ENCODE assay signal across 13 cellular contexts in the genomic region with DNA sequence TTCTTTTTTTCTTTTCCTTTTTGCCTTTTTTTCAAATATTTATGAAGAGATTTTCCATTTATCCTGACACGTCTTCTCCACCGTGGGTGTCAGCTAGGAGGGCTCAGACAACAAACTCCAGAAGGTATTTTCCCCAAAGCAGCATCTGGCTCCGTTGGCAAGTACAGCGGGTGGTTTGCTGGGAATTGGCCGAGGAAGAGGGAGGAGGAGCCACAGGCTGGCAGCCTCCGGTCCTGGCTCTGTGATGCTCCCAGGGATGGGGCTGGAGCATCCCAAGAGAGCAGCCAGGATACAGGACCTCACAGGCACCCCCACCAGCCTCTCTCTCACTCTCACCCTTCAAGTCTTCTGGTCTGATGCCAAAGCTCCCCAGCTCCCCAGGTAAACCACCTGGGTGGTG. TPM values are rescaled to one million over a fixed set of nuclear protein-coding genes. Genes with fewer than 3 reads are reported as not detected.
DNase-seq lines count a peak whose midpoint lies in the region; ATAC-seq and TF ChIP-seq lines count a peak whose summit lies in the region.
"Had no signal": no experiment of that assay in that cellular context is flagged by ENCODE, and none has a peak within 500 bp of the region (broad histone marks: within the 10 kb centered on the region; RNA-seq: fewer than 3 reads in every experiment).

No MANE protein-coding gene starts in this region.

- POLR2A ChIA-PET in GM10248 (lab: Yijun Ruan, JAX) = no interaction called here

- no peak for TF ChIP-seq EP300 in gastroesophageal sphincter (IDR thresholded peaks at IDR 0.05)

- H3K4me3 ChIP-seq in MG63 (no peak overlapping the region), gastroesophageal sphincter (no peak overlapping the region)
- H3K4me3 ChIP-seq: left ventricle myocardium inferior, thyroid gland had no signal

- H3K4me3 Mint-ChIP-seq in stimulated activated memory B cell treated with anti-CD40 and anti-IgM and Interleukin-4, amounts not matched to agents 10 μg/mL and 1 μg/mL and 100 μg/mL, for 72 hours = no peak overlapping the region
- H3K4me3 Mint-ChIP-seq in activated naive CD4-positive, alpha-beta T cell treated with anti-CD3 and anti-CD28 coated beads, Interleukin-2, amount 10 ng/mL, durations not matched to agents 7 days and 5 days = no peak overlapping the region
- H3K4me3 Mint-ChIP-seq: CD14-positive monocyte; T-helper 2 cell treated with Interferon-gamma antibody and Interleukin-4, amounts not matched to agents 5 μg/mL and 100 μg/mL, for 36 hours had no signal

- TF ChIP-seq CTCF in gastroesophageal sphincter (IDR thresholded peaks at IDR 0.05) = no peak
- no peak for TF ChIP-seq CTCF in GM10248 (IDR thresholded peaks at IDR 0.05; ENCODE audit: control extremely low read depth, extremely low read depth, low read depth, missing control alignments)

- H3K9me3 Mint-ChIP-seq in stimulated activated memory B cell treated with anti-CD40 and anti-IgM and Interleukin-4, amounts not matched to agents 10 μg/mL and 1 μg/mL and 100 μg/mL, for 72 hours = no peaks in the 10 kb centered on the region
- H3K9me3 Mint-ChIP-seq in activated naive CD4-positive, alpha-beta T cell treated with anti-CD3 and anti-CD28 coated beads, Interleukin-2, amount 10 ng/mL, durations not matched to agents 7 days and 5 days = no peaks in the 10 kb centered on the region
- H3K9me3 Mint-ChIP-seq: T-helper 2 cell treated with Interferon-gamma antibody and Interleukin-4, amounts not matched to agents 5 μg/mL and 100 μg/mL, for 36 hours had no signal

- no peak overlapping the region for H3K27ac Mint-ChIP-seq in stimulated activated memory B cell treated with anti-CD40 and anti-IgM and Interleukin-4, amounts not matched to agents 10 μg/mL and 1 μg/mL and 100 μg/mL, for 72 hours
- no peak overlapping the region for H3K27ac Mint-ChIP-seq in activated naive CD4-positive, alpha-beta T cell treated with anti-CD3 and anti-CD28 coated beads, Interleukin-2, amount 10 ng/mL, durations not matched to agents 7 days and 5 days
- H3K27ac Mint-ChIP-seq: T-helper 2 cell treated with Interferon-gamma antibody and Interleukin-4, amounts not matched to agents 5 μg/mL and 100 μg/mL, for 36 hours had no signal

- H3K4me1 ChIP-seq in gastroesophageal sphincter = peaks cover 0 to 43% (median 0%) of the 10 kb centered on the region in 3 donors
- H3K4me1 ChIP-seq: left ventricle myocardium inferior had no signal

- peak; percentile 81 for DNase-seq in MG63
- DNase-seq in NCI-H69 (lab: John Stamatoyannopoulos, UW) = peak; percentile 83
- no peak for DNase-seq in SIG-M5 treated with dmso at 0.1 percent for 504 hours (lab: John Stamatoyannopoulos, UW; ENCODE audit: unreplicated experiment)
- DNase-seq in GM10248 (ENCODE audit: extremely low spot score) = no peak
- DNase-seq in activated naive CD4-positive, alpha-beta T cell treated with anti-CD3 and anti-CD28 coated beads, Interleukin-2, amount 10 ng/mL, durations not matched to agents 7 days and 5 days = no peak
- DNase-seq: left ventricle myocardium inferior, NCI-H1048, SHP77 treated with DMSO at 0.1 percent for 48 hours, thyroid gland had no signal

- CTCF ChIA-PET in GM10248 (lab: Yijun Ruan, JAX) = interaction anchor here (0.8 kb wide), 1 partner anchor 127 kb away, joined by 3 read pairs; no protein-coding TSS in a partner anchor
- CTCF ChIA-PET in activated naive CD4-positive, alpha-beta T cell treated with anti-CD3 and anti-CD28 coated beads, Interleukin-2, amount 10 ng/mL, durations not matched to agents 7 days and 5 days (lab: Charles Lee) = no interaction called here

- no peak for ATAC-seq in gastroesophageal sphincter
- ATAC-seq in stimulated activated memory B cell treated with anti-CD40 and anti-IgM and Interleukin-4, amounts not matched to agents 10 μg/mL and 1 μg/mL and 100 μg/mL, for 72 hours = peak; percentile 27

- no peak for TF ChIP-seq POLR2A in gastroesophageal sphincter (IDR thresholded peaks at IDR 0.05)

- H3K27me3 Mint-ChIP-seq in stimulated activated memory B cell treated with anti-CD40 and anti-IgM and Interleukin-4, amounts not matched to agents 10 μg/mL and 1 μg/mL and 100 μg/mL, for 72 hours = peaks cover 6% of the 10 kb centered on the region
- H3K27me3 Mint-ChIP-seq in activated naive CD4-positive, alpha-beta T cell treated with anti-CD3 and anti-CD28 coated beads, Interleukin-2, amount 10 ng/mL, durations not matched to agents 7 days and 5 days = peaks cover 42% of the 10 kb centered on the region

- no peaks in the 10 kb centered on the region for H3K4me1 Mint-ChIP-seq in stimulated activated memory B cell treated with anti-CD40 and anti-IgM and Interleukin-4, amounts not matched to agents 10 μg/mL and 1 μg/mL and 100 μg/mL, for 72 hours
- H3K4me1 Mint-ChIP-seq in activated naive CD4-positive, alpha-beta T cell treated with anti-CD3 and anti-CD28 coated beads, Interleukin-2, amount 10 ng/mL, durations not matched to agents 7 days and 5 days = no peaks in the 10 kb centered on the region
- H3K4me1 Mint-ChIP-seq: CD14-positive monocyte had no signal

- 0% methylated on average over 2 of the region's 6 CpGs; no CpG with 5 or more reads in 1 of the 2 donors for WGBS in gastroesophageal sphincter (ENCODE audit: low coverage in 1 of 2), 2 donors

- H3K27me3 ChIP-seq in MG63 = no peaks in the 10 kb centered on the region
- H3K27me3 ChIP-seq in gastroesophageal sphincter = no peaks in the 10 kb centered on the region
- H3K27me3 ChIP-seq: thyroid gland had no signal

- H3K9me3 ChIP-seq in MG63 (no peaks in the 10 kb centered on the region; the same call in 1 of the 2 replicates), gastroesophageal sphincter (no peaks in the 10 kb centered on the region)
- H3K9me3 ChIP-seq: left ventricle myocardium inferior, thyroid gland had no signal

- H3K27ac ChIP-seq in gastroesophageal sphincter = peak overlapping the region in 3 of 4 donors; percentile 64 to 84 (median 80)
- H3K27ac ChIP-seq: left ventricle myocardium inferior had no signal

- no peaks in the 10 kb centered on the region for H3K36me3 ChIP-seq in MG63
- H3K36me3 ChIP-seq in gastroesophageal sphincter = no peaks in the 10 kb centered on the region
- H3K36me3 ChIP-seq: left ventricle myocardium inferior, thyroid gland had no signal

- H3K36me3 Mint-ChIP-seq in stimulated activated memory B cell treated with anti-CD40 and anti-IgM and Interleukin-4, amounts not matched to agents 10 μg/mL and 1 μg/mL and 100 μg/mL, for 72 hours = no peaks in the 10 kb centered on the region
- H3K36me3 Mint-ChIP-seq in activated naive CD4-positive, alpha-beta T cell treated with anti-CD3 and anti-CD28 coated beads, Interleukin-2, amount 10 ng/mL, durations not matched to agents 7 days and 5 days = no peaks in the 10 kb centered on the region
- H3K36me3 Mint-ChIP-seq: CD14-positive monocyte had no signal

RNA-seq across cellular contexts. Expression of a gene that starts 10.8 kb away (rescaled TPM):
- total RNA-seq in MG63 (2014; rRNA removed; shearing (Covaris generic); ENCODE audit: low replicate concordance) = not detected in 2 replicates
- 10 to 100 TPM in 1 of 4 donors, 1 to 10 TPM in 1, under 1 TPM in 1, not detected in 1; 0.13 to 13.5 (median 2.1) TPM for total RNA-seq in gastroesophageal sphincter
- total RNA-seq: left ventricle myocardium inferior had no signal

Comparison
In these comparisons a context has a peak if more than half of its experiments do, and no peak if none do; other contexts are left out.
1. DNase-seq: peak in MG63 (single experiment) and NCI-H69 (single experiment); none in SIG-M5 treated with dmso at 0.1 percent for 504 hours (single experiment), GM10248 (single experiment) and activated naive CD4-positive, alpha-beta T cell treated with anti-CD3 and anti-CD28 coated beads, Interleukin-2, amount 10 ng/mL, durations not matched to agents 7 days and 5 days (single experiment).